32 cellular contexts compared by ENCODE assay signal in genomic region chr20:33099842-33100538, GRCh38. TPM values are rescaled to one million over a fixed set of nuclear protein-coding genes. Genes with fewer than 3 reads are reported as not detected.
DNase-seq lines count a peak whose midpoint lies in the region; ATAC-seq, FAIRE-seq and TF ChIP-seq lines count a peak whose summit lies in the region.
"Had no signal": no experiment of that assay in that cellular context is flagged by ENCODE, and none has a peak within 500 bp of the region (broad histone marks: within the 10 kb centered on the region; RNA-seq: fewer than 3 reads in every experiment).

No MANE protein-coding gene starts in this region.

- H3K4me1 ChIP-seq in heart right ventricle, result no peaks in the 10 kb centered on the region
- no peaks in the 10 kb centered on the region for H3K4me1 ChIP-seq in Karpas-422 (ENCODE audit: low read length)
- H3K4me1 ChIP-seq: body of pancreas, psoas muscle, uterus had no signal

- no peak overlapping the region for H3K4me3 ChIP-seq in heart right ventricle
- no peak overlapping the region for H3K4me3 ChIP-seq in Karpas-422 (ENCODE audit: low read length)
- H3K4me3 ChIP-seq: body of pancreas, dorsolateral prefrontal cortex, HAP-1, left lung, psoas muscle, thoracic aorta, uterus had no signal

- H3K27me3 ChIP-seq in heart right ventricle, result peaks cover 0 to 30% (median 4%) of the 10 kb centered on the region in 7 donors
- no peaks in the 10 kb centered on the region for H3K27me3 ChIP-seq in Karpas-422 (ENCODE audit: low read length)
- H3K27me3 ChIP-seq: body of pancreas, uterus had no signal

- peak; percentile 76 for FAIRE-seq in urothelium cell line (lab: Jason Lieb, UNC)
- FAIRE-seq: G401.6 had no signal

- H3K9me3 ChIP-seq in heart right ventricle, result no peaks in the 10 kb centered on the region
- H3K9me3 ChIP-seq in Karpas-422 (ENCODE audit: low read length), result no peaks in the 10 kb centered on the region
- no peaks in the 10 kb centered on the region for H3K9me3 ChIP-seq in T-helper 17 cell (ENCODE audit: control insufficient read depth, low read length, poor library complexity, severe bottlenecking)
- H3K9me3 ChIP-seq: body of pancreas, HAP-1, left lung, psoas muscle, thoracic aorta, uterus had no signal

- no peaks in the 10 kb centered on the region for H3K79me2 ChIP-seq in Karpas-422 (ENCODE audit: low read length)

- no peaks in the 10 kb centered on the region for H3K9me2 ChIP-seq in Karpas-422 (replicated peaks; ENCODE audit: insufficient read depth, low read length)

- TF ChIP-seq CTCF in heart right ventricle (IDR thresholded peaks at IDR 0.05), result no peak

- intact Hi-C loops in cardiac septum (cut with DNase I), result loop anchor here (10.0 kb wide), 1 partner anchor 305 kb away; no protein-coding TSS in a partner anchor
- intact Hi-C loops in heart right ventricle (cut with DNase I), result loop anchor here in 8 of 10 donors (5.0 to 10.0 kb wide), 6 partner anchors 195 to 425 kb away; partner anchors contain the start of gene C20orf203 (in 1 of the 8)
- intact Hi-C loops in posterior cingulate gyrus (cut with DNase I), result no loop called here

- H3K4me2 ChIP-seq in Karpas-422 (ENCODE audit: low read depth, low read length, poor library complexity, severe bottlenecking), result no peak overlapping the region

- ATAC-seq in heart right ventricle (no peak), T-helper 17 cell (no peak)
- ATAC-seq: activated CD8-positive, alpha-beta memory T cell treated with anti-CD3 and anti-CD28 coated beads, Interleukin-2, amount 10 ng/mL, durations not matched to agents 7 days and 5 days; body of pancreas; left lung; psoas muscle; stimulated activated naive CD8-positive, alpha-beta T cell treated with anti-CD3 and anti-CD28 coated beads, Interleukin-15, Interleukin-2, amounts not matched to agents 100 U/mL and 50 U/mL, for 24 hours had no signal

- H3K4me1 Mint-ChIP-seq in T-helper 17 cell, result no peaks in the 10 kb centered on the region
- H3K4me1 Mint-ChIP-seq: activated CD4-positive, alpha-beta T cell treated with anti-CD3 and anti-CD28 coated beads, Interleukin-2, amount 10 ng/mL, durations not matched to agents 7 days and 5 days; activated CD8-positive, alpha-beta memory T cell treated with anti-CD3 and anti-CD28 coated beads, Interleukin-2, amount 10 ng/mL, durations not matched to agents 7 days and 5 days had no signal

- H3K27me3 Mint-ChIP-seq in T-helper 17 cell, result no peaks in the 10 kb centered on the region
- H3K27me3 Mint-ChIP-seq: activated CD4-positive, alpha-beta T cell treated with anti-CD3 and anti-CD28 coated beads, Interleukin-2, amount 10 ng/mL, durations not matched to agents 7 days and 5 days; activated CD8-positive, alpha-beta memory T cell treated with anti-CD3 and anti-CD28 coated beads, Interleukin-2, amount 10 ng/mL, durations not matched to agents 7 days and 5 days had no signal

- H3K4me3 Mint-ChIP-seq in T-helper 17 cell, result no peak overlapping the region
- H3K4me3 Mint-ChIP-seq: activated CD4-positive, alpha-beta T cell treated with anti-CD3 and anti-CD28 coated beads, Interleukin-2, amount 10 ng/mL, durations not matched to agents 7 days and 5 days; activated CD8-positive, alpha-beta memory T cell treated with anti-CD3 and anti-CD28 coated beads, Interleukin-2, amount 10 ng/mL, durations not matched to agents 7 days and 5 days; CD4-positive, alpha-beta memory T cell had no signal

- no peak overlapping the region for H2AFZ ChIP-seq in Karpas-422 (ENCODE audit: low read length)

- H3K27ac Mint-ChIP-seq in T-helper 17 cell, result peak overlapping the region; percentile 47
- H3K27ac Mint-ChIP-seq: activated CD4-positive, alpha-beta T cell treated with anti-CD3 and anti-CD28 coated beads, Interleukin-2, amount 10 ng/mL, durations not matched to agents 7 days and 5 days; activated CD8-positive, alpha-beta memory T cell treated with anti-CD3 and anti-CD28 coated beads, Interleukin-2, amount 10 ng/mL, durations not matched to agents 7 days and 5 days; CD4-positive, alpha-beta memory T cell had no signal

- H3K27ac ChIP-seq in heart right ventricle (no peak overlapping the region), Karpas-422 (ENCODE audit: low read length) (no peak overlapping the region)
- H3K27ac ChIP-seq: body of pancreas, dorsolateral prefrontal cortex, left lung, psoas muscle, thoracic aorta, uterus, WERI-Rb-1 had no signal

- peak; percentile 31 for DNase-seq in cardiac septum (ENCODE audit: low spot score)
- no peak for DNase-seq in heart right ventricle
- DNase-seq in Karpas-422, result peak; percentile 47
- no peak for DNase-seq in T-helper 17 cell
- no peak for DNase-seq in urothelium cell line (ENCODE audit: low spot score)
- DNase-seq in posterior cingulate gyrus, result no peak
- no peak for DNase-seq in KG1 (lab: John Stamatoyannopoulos, UW)
- DNase-seq in activated CD4-positive, alpha-beta T cell treated with anti-CD3 and anti-CD28 coated beads, Interleukin-2, amount 50 U/mL, for 4 hours, result no peak
- DNase-seq: activated CD4-positive, alpha-beta T cell treated with anti-CD3 and anti-CD28 coated beads, Interleukin-2, amount 10 ng/mL, durations not matched to agents 7 days and 5 days; activated CD8-positive, alpha-beta memory T cell treated with anti-CD3 and anti-CD28 coated beads, Interleukin-2, amount 10 ng/mL, durations not matched to agents 7 days and 5 days; activated naive CD4-positive, alpha-beta T cell treated with Interleukin-2 at 50 U/mL for 16 hours; body of pancreas; CD4-positive, alpha-beta memory T cell; DMS 273 treated with DMSO at 0.1 percent for 48 hours; dorsolateral prefrontal cortex; left lung; NCI-H1105; NCI-H2029; NCI-H345; NCI-H774; psoas muscle; stimulated activated naive CD8-positive, alpha-beta T cell treated with anti-CD3 and anti-CD28 coated beads, Interleukin-15, Interleukin-2, amounts not matched to agents 100 U/mL and 50 U/mL, for 24 hours; T1000; uterus; WERI-Rb-1 had no signal

- no peaks in the 10 kb centered on the region for H3K36me3 ChIP-seq in heart right ventricle
- H3K36me3 ChIP-seq in Karpas-422 (ENCODE audit: insufficient read depth, low read length), result no peaks in the 10 kb centered on the region
- H3K36me3 ChIP-seq: HAP-1, left lung, thoracic aorta, uterus, WERI-Rb-1 had no signal

- no peak overlapping the region for H3K9ac ChIP-seq in Karpas-422 (ENCODE audit: low read length)

- H4K20me1 ChIP-seq in Karpas-422 (ENCODE audit: insufficient read depth, low read depth, low read length), result no peaks in the 10 kb centered on the region; the same call in 1 of the 2 replicates

- H3K36me3 Mint-ChIP-seq in T-helper 17 cell (ENCODE audit: low read depth), result no peaks in the 10 kb centered on the region
- H3K36me3 Mint-ChIP-seq: activated CD8-positive, alpha-beta memory T cell treated with anti-CD3 and anti-CD28 coated beads, Interleukin-2, amount 10 ng/mL, durations not matched to agents 7 days and 5 days; CD4-positive, alpha-beta memory T cell had no signal

- WGBS in heart right ventricle, 2 donors, result 61 to 73% methylated on average over 10 of the region's 10 CpGs

RNA-seq across cellular contexts. Expression of gene BPIFB4, which starts 20.5 kb away (rescaled TPM):
- total RNA-seq in cardiac septum (not detected), heart right ventricle (not detected), T-helper 17 cell (not detected)
- not detected for polyA plus RNA-seq in heart right ventricle
- not detected in 2 replicates for total RNA-seq in Karpas-422 (2014; rRNA removed; shearing (Covaris generic); ENCODE audit: low replicate concordance)
- total RNA-seq: A673; activated CD4-positive, alpha-beta T cell treated with anti-CD3 and anti-CD28 coated beads, Interleukin-2, amount 10 ng/mL, durations not matched to agents 7 days and 5 days; activated CD8-positive, alpha-beta memory T cell treated with anti-CD3 and anti-CD28 coated beads, Interleukin-2, amount 10 ng/mL, durations not matched to agents 7 days and 5 days; body of pancreas; CD4-positive, alpha-beta memory T cell; cerebellum; fibroblast of lung; left lung; psoas muscle; thoracic aorta; uterus had no signal
- polyA plus RNA-seq: CD4-positive, alpha-beta memory T cell; fibroblast of lung; psoas muscle had no signal

RNA-seq across cellular contexts. Expression of gene BPIFB3, which starts 46.3 kb away (rescaled TPM):
- total RNA-seq in cardiac septum (not detected), heart right ventricle (not detected), T-helper 17 cell (not detected)
- polyA plus RNA-seq in heart right ventricle, result not detected
- total RNA-seq in Karpas-422 (2014; rRNA removed; shearing (Covaris generic); ENCODE audit: low replicate concordance), result not detected in 2 replicates
- total RNA-seq: A673; activated CD4-positive, alpha-beta T cell treated with anti-CD3 and anti-CD28 coated beads, Interleukin-2, amount 10 ng/mL, durations not matched to agents 7 days and 5 days; activated CD8-positive, alpha-beta memory T cell treated with anti-CD3 and anti-CD28 coated beads, Interleukin-2, amount 10 ng/mL, durations not matched to agents 7 days and 5 days; body of pancreas; CD4-positive, alpha-beta memory T cell; cerebellum; dorsolateral prefrontal cortex; fibroblast of lung; left lung; psoas muscle; thoracic aorta; uterus had no signal
- polyA plus RNA-seq: adipose tissue; CD4-positive, alpha-beta memory T cell; fibroblast of lung; psoas muscle had no signal

Comparison
In these comparisons a context has a peak if more than half of its experiments do, and no peak if none do; other contexts are left out.
1. DNase-seq: peak in cardiac septum (single experiment) and Karpas-422 (single experiment); none in heart right ventricle (0 of 2), T-helper 17 cell (0 of 3), urothelium cell line (single experiment), posterior cingulate gyrus (0 of 10), KG1 (single experiment) and activated CD4-positive, alpha-beta T cell treated with anti-CD3 and anti-CD28 coated beads, Interleukin-2, amount 50 U/mL, for 4 hours (0 of 2).